ENCODE assay signal across 6 cellular contexts in genomic region chr11:49169579-49169978, GRCh38. TPM values are rescaled to one million over a fixed set of nuclear protein-coding genes. Genes with fewer than 3 reads are reported as not detected.
"Had no signal": no experiment of that assay in that cellular context is flagged by ENCODE, and none has a peak within 500 bp of the region (broad histone marks: within the 10 kb centered on the region; RNA-seq: fewer than 3 reads in every experiment).

No MANE protein-coding gene starts in this region.

RNA-seq across cellular contexts. Expression of gene FOLH1, which starts 38.8 kb away (rescaled TPM):
- total RNA-seq: activated CD8-positive, alpha-beta memory T cell treated with anti-CD3 and anti-CD28 coated beads for 36 hours; activated naive CD4-positive, alpha-beta T cell treated with anti-CD3 and anti-CD28 coated beads for 36 hours; activated T-helper 17 cell treated with anti-CD3 and anti-CD28 coated beads, Interleukin-2, amount 50 U/mL, for 72 hours; mononuclear cell; naive thymus-derived CD4-positive, alpha-beta T cell had no signal
- polyA plus RNA-seq: mammary epithelial cell; naive thymus-derived CD4-positive, alpha-beta T cell had no signal
